23 cellular contexts compared by ENCODE assay signal in the genomic region with DNA sequence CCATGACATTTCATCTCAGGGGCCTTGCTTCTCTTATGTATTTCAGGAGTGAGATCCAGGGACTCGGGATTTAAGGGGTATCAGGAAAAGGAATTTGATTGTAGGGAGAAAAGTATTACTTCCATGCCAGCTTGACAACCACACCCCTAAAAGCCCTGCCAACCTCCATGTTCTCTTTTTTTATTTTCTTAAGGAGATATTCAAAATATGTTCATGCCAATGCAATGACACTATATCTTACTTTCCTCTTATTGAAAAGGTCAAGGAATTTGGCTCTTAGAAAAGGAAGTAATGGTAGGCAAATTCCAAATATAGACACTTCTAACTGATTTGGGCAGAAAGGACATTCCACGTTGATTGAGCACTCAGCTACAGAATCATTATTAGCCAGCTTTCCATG.
DNase-seq lines count a peak whose midpoint lies in the region; ATAC-seq and TF ChIP-seq lines count a peak whose summit lies in the region.
"Had no signal": no experiment of that assay in that cellular context is flagged by ENCODE, and none has a peak within 500 bp of the region (broad histone marks: within the 10 kb centered on the region; RNA-seq: fewer than 3 reads in every experiment).

No MANE protein-coding gene starts in this region.

- DNase-seq in HS-5 (ENCODE audit: low read depth) (peak; percentile 31), body of pancreas (peak in 2 of 4 donors; percentile 13 to 27), glomerular visceral epithelial cell (ENCODE audit: extremely low spot score) (peak; percentile 2), stomach (peak; percentile 42), NCI-H510A treated with DMSO at 0.1 percent for 48 hours (lab: John Stamatoyannopoulos, UW) (no peak), H7 (no peak)
- no peak for DNase-seq in activated CD8-positive, alpha-beta memory T cell treated with anti-CD3 and anti-CD28 coated beads, Interleukin-2, amount 10 ng/mL, durations not matched to agents 7 days and 5 days
- no peak for DNase-seq in central memory CD4-positive, alpha-beta T cell
- DNase-seq: activated CD4-positive, alpha-beta T cell treated with anti-CD3 and anti-CD28 coated beads for 1 hour; activated naive CD8-positive, alpha-beta T cell treated with anti-CD3 and anti-CD28 coated beads for 36 hours; glutamatergic neuron; left colon; MM.1S; NCI-H146; NCI-H774; nephron progenitor cell; OCI-M1; SHP77 treated with DMSO at 0.1 percent for 48 hours; T-cell had no signal

- H3K4me3 Mint-ChIP-seq in activated CD8-positive, alpha-beta memory T cell treated with anti-CD3 and anti-CD28 coated beads, Interleukin-2, amount 10 ng/mL, durations not matched to agents 7 days and 5 days: no peak overlapping the region
- H3K4me3 Mint-ChIP-seq: activated naive CD8-positive, alpha-beta T cell treated with anti-CD3 and anti-CD28 coated beads for 36 hours; activated T-helper 1 cell treated with anti-CD3 and anti-CD28 coated beads, Interleukin-12 subunit alpha, Interleukin-12 subunit beta, Interleukin-2, Interleukin-4 antibody, amounts not matched to agents 30 ng/mL and 10 ng/mL and 1 ng/mL, durations not matched to agents 14 hours and 24 hours and 36 hours; mesothelial cell of epicardium; nephron progenitor cell; T-cell had no signal

- peaks cover 16% of the 10 kb centered on the region for H3K9me3 Mint-ChIP-seq in activated CD8-positive, alpha-beta memory T cell treated with anti-CD3 and anti-CD28 coated beads, Interleukin-2, amount 10 ng/mL, durations not matched to agents 7 days and 5 days (ENCODE audit: low read depth)

- TF ChIP-seq EP300 in stomach (IDR thresholded peaks at IDR 0.05): no peak

- intact Hi-C loops in body of pancreas (cut with DNase I): no loop called here
- intact Hi-C loops in stomach (cut with DNase I; ENCODE audit: low total_unique reads): no loop called here

- no peaks in the 10 kb centered on the region for H3K27me3 ChIP-seq in body of pancreas
- no peaks in the 10 kb centered on the region for H3K27me3 ChIP-seq in stomach
- no peaks in the 10 kb centered on the region for H3K27me3 ChIP-seq in H7 (ENCODE audit: control insufficient read depth, insufficient read depth, low read length)
- H3K27me3 ChIP-seq: breast epithelium had no signal

- H3K27me3 Mint-ChIP-seq in activated CD8-positive, alpha-beta memory T cell treated with anti-CD3 and anti-CD28 coated beads, Interleukin-2, amount 10 ng/mL, durations not matched to agents 7 days and 5 days: no peaks in the 10 kb centered on the region

- H3K36me3 ChIP-seq in body of pancreas (replicated peaks in 1 of 2; ENCODE audit: insufficient read depth in 1 of 2, low read depth in 2 of 2): no peaks in the 10 kb centered on the region
- no peaks in the 10 kb centered on the region for H3K36me3 ChIP-seq in stomach
- H3K36me3 ChIP-seq in H7 (replicated peaks; ENCODE audit: control insufficient read depth, insufficient read depth, low read length): no peaks in the 10 kb centered on the region
- H3K36me3 ChIP-seq: breast epithelium, prostate gland had no signal

- no peaks in the 10 kb centered on the region for H3K4me1 Mint-ChIP-seq in activated CD8-positive, alpha-beta memory T cell treated with anti-CD3 and anti-CD28 coated beads, Interleukin-2, amount 10 ng/mL, durations not matched to agents 7 days and 5 days
- H3K4me1 Mint-ChIP-seq: activated naive CD8-positive, alpha-beta T cell treated with anti-CD3 and anti-CD28 coated beads for 36 hours; nephron progenitor cell; T-cell had no signal

- H3K4me1 ChIP-seq in body of pancreas (peaks cover 33% of the 10 kb centered on the region), stomach (peaks cover 0 to 31% (median 7%) of the 10 kb centered on the region in 4 donors)
- H3K4me1 ChIP-seq: breast epithelium, prostate gland had no signal

- no peak overlapping the region for H3K4me3 ChIP-seq in body of pancreas
- H3K4me3 ChIP-seq in stomach: no peak overlapping the region
- no peak overlapping the region for H3K4me3 ChIP-seq in H7 (ENCODE audit: insufficient read depth, low read depth, low read length)
- H3K4me3 ChIP-seq: breast epithelium, prostate gland had no signal

- no peak for TF ChIP-seq POLR2A in body of pancreas (IDR thresholded peaks at IDR 0.05)
- no peak for TF ChIP-seq POLR2A in stomach (IDR thresholded peaks at IDR 0.05)

- no peaks in the 10 kb centered on the region for H3K36me3 Mint-ChIP-seq in activated CD8-positive, alpha-beta memory T cell treated with anti-CD3 and anti-CD28 coated beads, Interleukin-2, amount 10 ng/mL, durations not matched to agents 7 days and 5 days
- H3K36me3 Mint-ChIP-seq: T-cell had no signal

- H3K27ac ChIP-seq in body of pancreas: no peak overlapping the region
- peak overlapping the region in 4 of 5 donors; percentile 15 to 70 (median 40) for H3K27ac ChIP-seq in stomach
- H3K27ac ChIP-seq: breast epithelium, prostate gland had no signal

- ATAC-seq in body of pancreas: peak; percentile 75
- no peak for ATAC-seq in activated CD8-positive, alpha-beta memory T cell treated with anti-CD3 and anti-CD28 coated beads, Interleukin-2, amount 10 ng/mL, durations not matched to agents 7 days and 5 days
- ATAC-seq: left colon, T-cell had no signal

- H3K9me3 ChIP-seq in body of pancreas: peaks cover 0 to 4% (median 0%) of the 10 kb centered on the region in 3 donors
- peaks cover 0 to 17% (median 10%) of the 10 kb centered on the region in 4 donors for H3K9me3 ChIP-seq in stomach
- H3K9me3 ChIP-seq: prostate gland had no signal

- 27 to 28% methylated on average over 2 of the region's 2 CpGs for WGBS in body of pancreas, 2 donors
- WGBS in stomach, 5 donors: 35 to 45% (median 41%) methylated on average over 2 of the region's 2 CpGs

- CTCF ChIA-PET in activated CD8-positive, alpha-beta memory T cell treated with anti-CD3 and anti-CD28 coated beads, Interleukin-2, amount 10 ng/mL, durations not matched to agents 7 days and 5 days (lab: Charles Lee): no interaction called here

- H3K27ac Mint-ChIP-seq in activated CD8-positive, alpha-beta memory T cell treated with anti-CD3 and anti-CD28 coated beads, Interleukin-2, amount 10 ng/mL, durations not matched to agents 7 days and 5 days: no peak overlapping the region
- H3K27ac Mint-ChIP-seq: activated naive CD8-positive, alpha-beta T cell treated with anti-CD3 and anti-CD28 coated beads for 36 hours; activated T-helper 1 cell treated with anti-CD3 and anti-CD28 coated beads, Interleukin-12 subunit alpha, Interleukin-12 subunit beta, Interleukin-2, Interleukin-4 antibody, amounts not matched to agents 30 ng/mL and 10 ng/mL and 1 ng/mL, durations not matched to agents 14 hours and 24 hours and 36 hours; mesothelial cell of epicardium; T-cell had no signal

- TF ChIP-seq CTCF in body of pancreas (IDR thresholded peaks at IDR 0.05) (no peak), stomach (IDR thresholded peaks at IDR 0.05) (no peak)

Comparison
In these comparisons a context has a peak if more than half of its experiments do, and no peak if none do; other contexts are left out.
1. DNase-seq: peak in HS-5 (single experiment), glomerular visceral epithelial cell (single experiment) and stomach (single experiment); none in NCI-H510A treated with DMSO at 0.1 percent for 48 hours (single experiment), activated CD8-positive, alpha-beta memory T cell treated with anti-CD3 and anti-CD28 coated beads, Interleukin-2, amount 10 ng/mL, durations not matched to agents 7 days and 5 days (single experiment), central memory CD4-positive, alpha-beta T cell (single experiment) and H7 (single experiment).
2. H3K27ac ChIP-seq: peak in stomach (4 of 5); none in body of pancreas (0 of 4).